ENCODE assay signal across 1 cellular context in genomic region chr5:16589658-16590057, GRCh38.
TF ChIP-seq lines count a peak whose summit lies in the region.

No MANE protein-coding gene starts in this region.

TF ChIP-seq in HepG2, 621 proteins besides CTCF, POLR2A, EP300 and RAD21:
- TF ChIP-seq TP53 (CRISPR knock-in tag; conservative IDR thresholded peaks at IDR 0.05) = no peak
- TF ChIP-seq ETV5 (CRISPR knock-in tag; IDR thresholded peaks at IDR 0.05; ENCODE audit: borderline replicate concordance) = no peak
- no peak for TF ChIP-seq MED13 (CRISPR knock-in tag; IDR thresholded peaks at IDR 0.05)
- TF ChIP-seq KLF9 (CRISPR knock-in tag; IDR thresholded peaks at IDR 0.05; ENCODE audit: low read depth) = no peak
- no peak for TF ChIP-seq ZNF800 (CRISPR knock-in tag; IDR thresholded peaks at IDR 0.05)
- TF ChIP-seq ZNF639 (CRISPR knock-in tag; conservative IDR thresholded peaks at IDR 0.05) = no peak
- TF ChIP-seq GABPA (IDR thresholded peaks at IDR 0.05; ENCODE audit: low read depth, low read length) = no peak
- no peak for TF ChIP-seq GABPA (CRISPR knock-in tag; IDR thresholded peaks at IDR 0.05; ENCODE audit: low read depth)
- no peak for TF ChIP-seq FOXP1 (IDR thresholded peaks at IDR 0.05)
- peak; percentile 17; the same call in 1 of the 2 replicates for TF ChIP-seq FOXP1 (CRISPR knock-in tag; IDR thresholded peaks at IDR 0.05)
- TF ChIP-seq KLF6 (CRISPR knock-in tag; IDR thresholded peaks at IDR 0.05) = no peak
- TF ChIP-seq SKIL (CRISPR knock-in tag; IDR thresholded peaks at IDR 0.05; ENCODE audit: borderline replicate concordance) = no peak
- no peak for TF ChIP-seq ZNF24 (IDR thresholded peaks at IDR 0.05)
- TF ChIP-seq CEBPB (IDR thresholded peaks at IDR 0.05; ENCODE audit: borderline replicate concordance, low read depth, low read length) = peak; percentile 36; the same call in 1 of the 2 replicates
- no peak for TF ChIP-seq ARNT (IDR thresholded peaks at IDR 0.05)
- TF ChIP-seq ZNF644 (CRISPR knock-in tag; IDR thresholded peaks at IDR 0.05; ENCODE audit: low read depth) = peak; percentile 48; the same call in 1 of the 2 replicates
- peak; percentile 45; the same call in 1 of the 2 replicates for TF ChIP-seq HNF4A (CRISPR knock-in tag; IDR thresholded peaks at IDR 0.05)
- peak; percentile 65 for TF ChIP-seq RARA (CRISPR knock-in tag; IDR thresholded peaks at IDR 0.05)
- TF ChIP-seq HOXA3 (CRISPR knock-in tag; IDR thresholded peaks at IDR 0.05) = no peak
- no peak for TF ChIP-seq SATB2 (CRISPR knock-in tag; IDR thresholded peaks at IDR 0.05)
- TF ChIP-seq SNAI1 (CRISPR knock-in tag; IDR thresholded peaks at IDR 0.05; ENCODE audit: borderline replicate concordance) = no peak
- TF ChIP-seq ZNF138 (CRISPR knock-in tag; IDR thresholded peaks at IDR 0.05; ENCODE audit: low read depth) = no peak
- TF ChIP-seq KDM5A (IDR thresholded peaks at IDR 0.05; ENCODE audit: borderline replicate concordance, low read length) = no peak
- no peak for TF ChIP-seq PTBP1 (IDR thresholded peaks at IDR 0.05; ENCODE audit: low read depth, low read length, poor library complexity, severe bottlenecking)
- no peak for TF ChIP-seq RAD51 (IDR thresholded peaks at IDR 0.05; ENCODE audit: borderline replicate concordance)
